In the genomic region with DNA sequence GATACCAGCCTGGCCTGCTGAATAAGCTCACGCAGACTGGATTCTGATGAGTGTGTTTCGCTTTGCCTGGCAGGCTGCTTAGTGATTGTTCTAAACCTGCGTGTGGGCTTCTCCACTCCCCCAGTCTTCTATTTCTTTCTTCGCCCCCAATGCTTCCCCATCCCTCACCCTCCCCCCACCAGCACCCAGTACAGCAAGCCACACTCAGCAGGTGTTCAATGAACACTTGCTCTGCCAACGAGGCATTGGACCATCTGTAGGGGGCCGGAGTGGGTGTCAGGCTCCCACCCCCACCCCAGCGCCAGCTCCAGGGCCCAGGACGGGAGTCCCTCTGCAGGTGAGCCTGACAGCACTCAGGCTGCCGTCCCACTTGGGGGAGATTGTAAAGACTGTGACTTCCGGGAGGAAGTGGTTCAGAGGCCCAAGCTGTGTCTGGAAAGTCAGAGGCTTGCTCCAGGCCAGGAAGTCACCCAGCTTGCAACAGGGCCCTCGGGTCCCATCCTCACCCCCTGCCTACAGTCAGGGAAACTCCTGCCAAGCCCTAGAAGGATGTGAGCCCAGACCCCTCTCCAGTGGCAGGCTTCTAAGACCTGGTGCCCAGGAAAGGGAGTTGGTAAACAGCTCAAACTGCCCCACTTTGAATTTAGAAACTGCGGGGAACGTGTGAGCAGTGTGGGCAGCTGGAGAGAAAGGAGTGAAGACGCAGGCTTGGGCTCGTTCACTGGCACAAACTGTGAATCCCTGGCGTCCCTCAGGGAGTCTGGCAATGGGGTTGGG, we compare ENCODE assay signal across 9 cellular contexts.
DNase-seq lines count a peak whose midpoint lies in the region; ATAC-seq and TF ChIP-seq lines count a peak whose summit lies in the region.
"Had no signal": no experiment of that assay in that cellular context is flagged by ENCODE, and none has a peak within 500 bp of the region (broad histone marks: within the 10 kb centered on the region; RNA-seq: fewer than 3 reads in every experiment).

No MANE protein-coding gene starts in this region.

- H3K18ac ChIP-seq in neuronal stem cell (ENCODE audit: low read length), result peak overlapping the region; percentile 84

- DNase-seq in NCI-H82 (lab: John Stamatoyannopoulos, UW) (peak; percentile 31), NCI-H82 treated with DMSO at 0.1 percent for 48 hours (lab: John Stamatoyannopoulos, UW; ENCODE audit: unreplicated experiment) (no peak), RWPE1 (ENCODE audit: low spot score) (no peak), neuronal stem cell (ENCODE audit: low spot score) (no peak), AG08395 (ENCODE audit: low spot score) (no peak), kidney glomerular epithelial cell (lab: John Stamatoyannopoulos, UW) (no peak)
- DNase-seq in activated naive CD4-positive, alpha-beta T cell treated with Interleukin-2 at 50 U/mL for 16 hours, result peak; percentile 52

- peak overlapping the region; percentile 46 for H3K4ac ChIP-seq in neuronal stem cell (ENCODE audit: low read length)

- no CpG with 5 or more reads among the region's 16 CpGs for WGBS in neuronal stem cell (ENCODE audit: extremely low coverage in 2 of 2, insufficient read length in 2 of 2, insufficient replicate concordance in 1 of 2), 2 donors

- TF ChIP-seq CTCF in RWPE1 (conservative IDR thresholded peaks at IDR 0.05; ENCODE audit: low read depth), result no peak

- H3K79me1 ChIP-seq in neuronal stem cell (ENCODE audit: low read depth, low read length), result no peaks in the 10 kb centered on the region

- H2AFZ ChIP-seq in neuronal stem cell (ENCODE audit: low read length), result peak overlapping the region; percentile 8

- no peak for ATAC-seq in GM21786 (IDR thresholded peaks at IDR 0.05; ENCODE audit: unreplicated experiment)

- H2AK5ac ChIP-seq in neuronal stem cell (ENCODE audit: low read depth, low read length), result peak overlapping the region; percentile 76

- H3K27me3 ChIP-seq in neuronal stem cell (ENCODE audit: control insufficient read depth in 3 of 3, insufficient read depth in 3 of 3, low read depth in 1 of 3, low read length in 3 of 3), result peaks cover 0 to 20% (median 0%) of the 10 kb centered on the region in 3 experiments

- H2BK12ac ChIP-seq in neuronal stem cell (ENCODE audit: low read length), result peak overlapping the region; percentile 48

- H2BK15ac ChIP-seq in neuronal stem cell (ENCODE audit: low read length), result peak overlapping the region; percentile 76

- H4K91ac ChIP-seq in neuronal stem cell (ENCODE audit: low read depth, low read length, poor library complexity), result no peak overlapping the region

- peak overlapping the region; percentile 8; the same call in 1 of the 2 replicates for H3K27ac ChIP-seq in RWPE1
- H3K27ac ChIP-seq in neuronal stem cell (replicated peaks; ENCODE audit: low read length), result no peak overlapping the region
- H3K27ac ChIP-seq: SK-N-MC had no signal

- no peak overlapping the region for H3K9ac ChIP-seq in neuronal stem cell (ENCODE audit: low read depth, low read length, poor library complexity)

- H2BK120ac ChIP-seq in neuronal stem cell (ENCODE audit: low read depth, low read length), result peak overlapping the region; percentile 39

- peaks cover 0 to 18% of the 10 kb centered on the region in 2 donors for H3K4me1 ChIP-seq in neuronal stem cell (ENCODE audit: control insufficient read depth in 2 of 2, insufficient read depth in 1 of 2, low read depth in 1 of 2, low read length in 2 of 2)

- H3K4me3 ChIP-seq in neuronal stem cell (ENCODE audit: low read length in 2 of 2), result no peak overlapping the region
- H3K4me3 ChIP-seq: SK-N-MC had no signal

- no peak overlapping the region for H3K14ac ChIP-seq in neuronal stem cell (ENCODE audit: low read length)

- CTCF ChIA-PET in RWPE1 (lab: Yijun Ruan, JAX), result interaction anchor here (1.3 kb wide), 1 partner anchor 144 kb away, joined by 6 read pairs; no protein-coding TSS in a partner anchor

- peak overlapping the region; percentile 49 for H2BK5ac ChIP-seq in neuronal stem cell (ENCODE audit: low read length)

- no peak overlapping the region for H3K4me2 ChIP-seq in neuronal stem cell (ENCODE audit: insufficient read depth, low read length, poor library complexity, severe bottlenecking)

- H4K8ac ChIP-seq in neuronal stem cell (ENCODE audit: low read depth, low read length), result peak overlapping the region; percentile 31

- POLR2A ChIA-PET in RWPE1 (lab: Yijun Ruan, JAX; ENCODE audit: low non-redundant PET), result no interaction called here

- no peak overlapping the region for H3K23ac ChIP-seq in neuronal stem cell (ENCODE audit: low read depth, low read length, poor library complexity)

- H3K9me3 ChIP-seq in neuronal stem cell (replicated peaks in 1 of 2; ENCODE audit: control insufficient read depth in 2 of 2, insufficient read depth in 1 of 2, low read depth in 1 of 2, low read length in 2 of 2), result no peaks in the 10 kb centered on the region

- H3K36me3 ChIP-seq in neuronal stem cell (replicated peaks in 1 of 2; ENCODE audit: control insufficient read depth in 2 of 2, insufficient read depth in 2 of 2, low read length in 2 of 2), result no peaks in the 10 kb centered on the region

Comparison
In these comparisons a context has a peak if more than half of its experiments do, and no peak if none do; other contexts are left out.
1. DNase-seq: peak in NCI-H82 (single experiment) and activated naive CD4-positive, alpha-beta T cell treated with Interleukin-2 at 50 U/mL for 16 hours (single experiment); none in NCI-H82 treated with DMSO at 0.1 percent for 48 hours (single experiment), RWPE1 (single experiment), neuronal stem cell (single experiment), AG08395 (single experiment) and kidney glomerular epithelial cell (single experiment).